11 cellular contexts compared by ENCODE assay signal in genomic region chr1:45518910-45519309, GRCh38. TPM values are rescaled to one million over a fixed set of nuclear protein-coding genes. Genes with fewer than 3 reads are reported as not detected.
DNase-seq lines count a peak whose midpoint lies in the region; ATAC-seq, FAIRE-seq and TF ChIP-seq lines count a peak whose summit lies in the region.
"Had no signal": no experiment of that assay in that cellular context is flagged by ENCODE, and none has a peak within 500 bp of the region (broad histone marks: within the 10 kb centered on the region; RNA-seq: fewer than 3 reads in every experiment).

No MANE protein-coding gene starts in this region.

- no peak for FAIRE-seq in GM12878 (lab: Jason Lieb, UNC)
- FAIRE-seq: HTR-8/SVneo, urothelium cell line had no signal

- in situ Hi-C loops in GM12878 (cut with MboI): no loop called here

- peak overlapping the region; percentile 98 for H3K9ac ChIP-seq in BLaER1
- no peak overlapping the region; the same call in 1 of the 2 replicates for H3K9ac ChIP-seq in GM12878 (ENCODE audit: control insufficient read depth, insufficient read depth, low read length)

- DNase-seq in GM12878 (ENCODE audit: low read depth, low spot score): no peak
- DNase-seq in mesothelial cell of epicardium (ENCODE audit: low spot score in 2 of 2, unreplicated experiment in 2 of 2): no peak
- DNase-seq in COLO668 (lab: John Stamatoyannopoulos, UW; ENCODE audit: unreplicated experiment): no peak
- DNase-seq in middle frontal gyrus (ENCODE audit: extremely low spot score, low spot score): no peak
- no peak for DNase-seq in CD1c-positive myeloid dendritic cell (ENCODE audit: extremely low spot score)

- H3K27me3 ChIP-seq in BLaER1: no peaks in the 10 kb centered on the region
- no peaks in the 10 kb centered on the region for H3K27me3 ChIP-seq in GM12878 (replicated peaks in 1 of 2; ENCODE audit: control insufficient read depth in 2 of 2, insufficient read depth in 2 of 2, low read length in 1 of 2)

- peak overlapping the region; percentile 54 to 92 (median 71) for H3K27ac Mint-ChIP-seq in IgD-negative memory B cell
- H3K27ac Mint-ChIP-seq in mesothelial cell of epicardium: no peak overlapping the region

- peaks cover 0 to 2% (median 0%) of the 10 kb centered on the region in 3 donors for H3K9me3 Mint-ChIP-seq in IgD-negative memory B cell
- H3K9me3 Mint-ChIP-seq in mesothelial cell of epicardium: no peaks in the 10 kb centered on the region

- H3K4me3 Mint-ChIP-seq in IgD-negative memory B cell: peak overlapping the region; percentile 55 to 95 (median 93)
- peak overlapping the region; percentile 94 for H3K4me3 Mint-ChIP-seq in mesothelial cell of epicardium

- H3K4me1 ChIP-seq in BLaER1 (peaks cover 64% of the 10 kb centered on the region), GM12878 (ENCODE audit: control insufficient read depth, insufficient read depth, low read length) (peaks cover 10% of the 10 kb centered on the region; the same call in 1 of the 2 replicates)

- H3K4me2 ChIP-seq in BLaER1 (peak overlapping the region; percentile 90), GM12878 (ENCODE audit: control insufficient read depth, insufficient read depth) (peak overlapping the region; percentile 43)

- TF ChIP-seq CTCF in GM12878 (IDR thresholded peaks at IDR 0.05 in 2 of 3, conservative IDR thresholded peaks at IDR 0.05 in 1 of 3; ENCODE audit: control insufficient read depth in 2 of 3, extremely low read depth in 1 of 3, insufficient read depth in 1 of 3, low read depth in 3 of 3, low read length in 3 of 3) (no peak), mesothelial cell of epicardium (IDR thresholded peaks at IDR 0.05; ENCODE audit: unreplicated experiment) (no peak)

- CTCF ChIA-PET in GM12878 (lab: Yijun Ruan, JAX): interaction anchor here (0.8 to 5.6 kb wide), 11 partner anchors 16 to 115 kb away, joined by 3 to 89 read pairs (median 4); partner anchors contain the start of gene NASP

- H3K27me3 Mint-ChIP-seq in IgD-negative memory B cell: no peaks in the 10 kb centered on the region
- peaks cover 2% of the 10 kb centered on the region for H3K27me3 Mint-ChIP-seq in mesothelial cell of epicardium (ENCODE audit: low read depth)

- H3K36me3 ChIP-seq in BLaER1 (peaks cover 59% of the 10 kb centered on the region), GM12878 (ENCODE audit: control insufficient read depth in 2 of 2, insufficient read depth in 2 of 2, low read length in 1 of 2) (peaks cover 9 to 26% of the 10 kb centered on the region in 2 experiments)

- H3K79me2 ChIP-seq in GM12878 (ENCODE audit: control insufficient read depth, insufficient read depth, low read length): peaks cover 49% of the 10 kb centered on the region

- TSS peak; percentile 61 for BruUV-seq in GM12878 (replicated peaks; lab: Mats Ljungman, UMichigan)

- POLR2A ChIA-PET in GM12878 (lab: Charles Lee): interaction anchor here (0.6 to 9.5 kb wide), 14 partner anchors 14 to 162 kb away, joined by 3 to 105 read pairs (median 6); partner anchors contain the start of gene AKR1A1

- TF ChIP-seq RAD21 in GM12878 (IDR thresholded peaks at IDR 0.05; ENCODE audit: insufficient read depth, low read depth, low read length): no peak

- RAD21 ChIA-PET in GM12878 (lab: Charles Lee; ENCODE audit: unreplicated experiment): interaction anchor here (0.8 to 5.5 kb wide), 8 partner anchors 18 to 63 kb away, joined by 3 to 42 read pairs (median 6); partner anchors contain the start of genes AKR1A1, CCDC163 and MMACHC

- TF ChIP-seq POLR2A in GM12878 (IDR thresholded peaks at IDR 0.05; ENCODE audit: low read depth, low read length): no peak

- H3K27ac ChIP-seq in BLaER1 (peak overlapping the region; percentile 97), GM12878 (ENCODE audit: control insufficient read depth, insufficient read depth) (peak overlapping the region; percentile 1; the same call in 1 of the 2 replicates)

- H3K36me3 Mint-ChIP-seq in IgD-negative memory B cell (no peaks in the 10 kb centered on the region), mesothelial cell of epicardium (peaks cover 29% of the 10 kb centered on the region)

- SMC1A ChIA-PET in GM12878 (lab: Charles Lee; ENCODE audit: uncharacterized antibody, unreplicated experiment): interaction anchor here (0.7 to 6.5 kb wide), 13 partner anchors 18 to 179 kb away, joined by 3 to 80 read pairs (median 5); partner anchors contain the start of genes AKR1A1, CCDC163, MMACHC and MUTYH

- no peak overlapping the region for H2AFZ ChIP-seq in GM12878 (ENCODE audit: control insufficient read depth, low read depth, low read length)

- ATAC-seq in GM12878 (no peak), HG03159 (IDR thresholded peaks at IDR 0.05; ENCODE audit: unreplicated experiment) (no peak)

- H3K4me3 ChIP-seq in BLaER1 (peak overlapping the region; percentile 92), GM12878 (peak overlapping the region; percentile 66)
- H3K4me3 ChIP-seq: lung had no signal

- TF ChIP-seq EP300 in GM12878 (IDR thresholded peaks at IDR 0.05; ENCODE audit: borderline replicate concordance in 1 of 2, control insufficient read depth in 1 of 2, low read depth in 2 of 2, low read length in 2 of 2): no peak

- H3K9me3 ChIP-seq in BLaER1 (no peaks in the 10 kb centered on the region), GM12878 (replicated peaks; ENCODE audit: control insufficient read depth, insufficient read depth, low read length) (no peaks in the 10 kb centered on the region)

- H3K4me1 Mint-ChIP-seq in IgD-negative memory B cell (peaks cover 24 to 28% (median 26%) of the 10 kb centered on the region in 3 donors), mesothelial cell of epicardium (peaks cover 26% of the 10 kb centered on the region)

- H4K20me1 ChIP-seq in BLaER1 (peaks cover 77% of the 10 kb centered on the region), GM12878 (ENCODE audit: control insufficient read depth, insufficient read depth) (no peaks in the 10 kb centered on the region)

- WGBS in GM12878 (ENCODE audit: insufficient coverage, insufficient replicate concordance, low lambda C conversion rate, missing lambda C conversion rate): 0% methylated on average over 1 of the region's 1 CpG

- intact Hi-C loops in GM12878 (cut with micrococcal nuclease; ENCODE audit: unreplicated experiment): loop anchor here (10.0 kb wide), 1 partner anchor 366 kb away; no protein-coding TSS in a partner anchor

RNA-seq across cellular contexts. Expression of gene PRDX1, which starts 2.8 kb away (rescaled TPM):
- polyA plus RNA-seq in IgD-negative memory B cell: 264 TPM
- 28.3 and 29.3 TPM in 2 replicates for total RNA-seq in GM12878 (2013; cell fraction: nucleolus; rRNA removed)
- total RNA-seq in GM12878 (2014; rRNA removed): 822 and 988 TPM in 2 replicates
- 779 and 790 TPM in 2 replicates for total RNA-seq in GM12878 (2014; rRNA removed; fragmentation: Illumina TruSeq; extraction: Trizol)
- 630 and 659 TPM in 2 replicates for total RNA-seq in GM12878 (2021)
- polyA plus RNA-seq in GM12878 (2011; ENCODE audit: low read depth): 509 TPM
- polyA plus RNA-seq in GM12878 (2011; rRNA removed): 784 and 883 TPM in 2 replicates
- 460 and 514 TPM in 2 replicates for polyA plus RNA-seq in GM12878 (2011; cell fraction: cytosol; rRNA removed)
- 254 and 281 TPM in 2 replicates for polyA plus RNA-seq in GM12878 (2011; cell fraction: nucleus; rRNA removed)
- 373 and 379 TPM in 2 replicates for polyA plus RNA-seq in GM12878 (2012)
- 752 and 883 TPM in 2 replicates for polyA plus RNA-seq in GM12878 (2014; fragmentation: Illumina TruSeq; extraction: Trizol)
- 1,000 to 10,000 TPM; 1,264 to 1,775 TPM for polyA plus RNA-seq in GM12878 (2014; fragmentation: Nextera tagmentation; extraction: Ambion mirVana)
- polyA plus RNA-seq in GM12878 (2014; rRNA removed): 763 and 801 TPM in 2 replicates
- 1,000 to 10,000 TPM; 1,223 to 1,315 TPM for polyA plus RNA-seq in GM12878 (2016; fragmentation: Nextera tagmentation; extraction: Ambion mirVana)
- 315 and 352 TPM in 2 replicates for polyA minus RNA-seq in GM12878 (2011; rRNA and poly(A)+ RNA removed)
- polyA minus RNA-seq in GM12878 (2011; cell fraction: cytosol; rRNA and poly(A)+ RNA removed): 102 and 104 TPM in 2 replicates
- 49.7 and 63.3 TPM in 2 replicates for polyA minus RNA-seq in GM12878 (2011; cell fraction: nucleus; rRNA and poly(A)+ RNA removed)
- total RNA-seq in mesothelial cell of epicardium: 154 to 157 TPM (median 156 TPM) in 3 replicates

RNA-seq across cellular contexts. Expression of gene MMACHC, which starts 18.8 kb away (rescaled TPM):
- polyA plus RNA-seq in IgD-negative memory B cell (1.5 TPM), GM12878 (2011; rRNA removed) (5.6 and 6.8 TPM in 2 replicates), GM12878 (2014; fragmentation: Illumina TruSeq; extraction: Trizol) (8.1 and 11.7 TPM in 2 replicates), GM12878 (2014; fragmentation: Nextera tagmentation; extraction: Ambion mirVana) (1 to 10 TPM; 4.6 to 5.7 TPM), GM12878 (2014; rRNA removed) (9.4 and 9.8 TPM in 2 replicates), GM12878 (2016; fragmentation: Nextera tagmentation; extraction: Ambion mirVana) (10 to 100 TPM in 1 of 2 experiments, 1 to 10 TPM in 1; 10.0 to 12.3 TPM)
- 5.3 and 6.3 TPM in 2 replicates for total RNA-seq in GM12878 (2013; cell fraction: nucleolus; rRNA removed)
- total RNA-seq in GM12878 (2014; rRNA removed) (10.8 and 13.6 TPM in 2 replicates), GM12878 (2014; rRNA removed; fragmentation: Illumina TruSeq; extraction: Trizol) (7.3 and 7.6 TPM in 2 replicates), GM12878 (2021) (14.2 and 14.8 TPM in 2 replicates), mesothelial cell of epicardium (8.8 to 9.9 TPM (median 9.8 TPM) in 3 replicates)
- polyA plus RNA-seq in GM12878 (2011; ENCODE audit: low read depth): 1.5 TPM
- 10.3 and 10.8 TPM in 2 replicates for polyA plus RNA-seq in GM12878 (2011; cell fraction: cytosol; rRNA removed)
- 5.8 and 6.5 TPM in 2 replicates for polyA plus RNA-seq in GM12878 (2011; cell fraction: nucleus; rRNA removed)
- 5.1 and 5.9 TPM in 2 replicates for polyA plus RNA-seq in GM12878 (2012)
- polyA minus RNA-seq in GM12878 (2011; rRNA and poly(A)+ RNA removed): 12.1 and 19.3 TPM in 2 replicates
- 4.7 and 5.9 TPM in 2 replicates for polyA minus RNA-seq in GM12878 (2011; cell fraction: cytosol; rRNA and poly(A)+ RNA removed)
- 3.0 and 5.8 TPM in 2 replicates for polyA minus RNA-seq in GM12878 (2011; cell fraction: nucleus; rRNA and poly(A)+ RNA removed)

RNA-seq across cellular contexts. Expression of gene CCDC163, which starts 19.0 kb away (rescaled TPM):
- polyA plus RNA-seq in IgD-negative memory B cell (5.2 TPM), GM12878 (2011; rRNA removed) (2.6 and 3.2 TPM in 2 replicates), GM12878 (2014; fragmentation: Illumina TruSeq; extraction: Trizol) (2.7 and 3.0 TPM in 2 replicates), GM12878 (2014; fragmentation: Nextera tagmentation; extraction: Ambion mirVana) (1 to 10 TPM; 1.4 to 2.3 TPM), GM12878 (2014; rRNA removed) (3.6 and 5.3 TPM in 2 replicates), GM12878 (2016; fragmentation: Nextera tagmentation; extraction: Ambion mirVana) (1 to 10 TPM; 2.3 to 4.0 TPM)
- 2.0 and 2.6 TPM in 2 replicates for total RNA-seq in GM12878 (2013; cell fraction: nucleolus; rRNA removed)
- total RNA-seq in GM12878 (2014; rRNA removed) (2.3 and 3.2 TPM in 2 replicates), GM12878 (2014; rRNA removed; fragmentation: Illumina TruSeq; extraction: Trizol) (2.0 and 2.1 TPM in 2 replicates), GM12878 (2021) (2.4 and 2.9 TPM in 2 replicates), mesothelial cell of epicardium (1.1 to 1.7 TPM (median 1.5 TPM) in 3 replicates)
- polyA plus RNA-seq in GM12878 (2011; ENCODE audit: low read depth): 2.5 TPM
- polyA plus RNA-seq in GM12878 (2011; cell fraction: cytosol; rRNA removed): 5.2 and 6.2 TPM in 2 replicates
- 3.1 and 4.0 TPM in 2 replicates for polyA plus RNA-seq in GM12878 (2011; cell fraction: nucleus; rRNA removed)
- polyA plus RNA-seq in GM12878 (2012): 3.4 and 4.8 TPM in 2 replicates
- polyA minus RNA-seq in GM12878 (2011; rRNA and poly(A)+ RNA removed): 3.3 and 3.9 TPM in 2 replicates
- polyA minus RNA-seq in GM12878 (2011; cell fraction: cytosol; rRNA and poly(A)+ RNA removed): 0.94 and 3.0 TPM in 2 replicates
- 3.5 and 3.9 TPM in 2 replicates for polyA minus RNA-seq in GM12878 (2011; cell fraction: nucleus; rRNA and poly(A)+ RNA removed)

RNA-seq across cellular contexts. Expression of gene TESK2, which starts 27.9 kb away (rescaled TPM):
- polyA plus RNA-seq in IgD-negative memory B cell (19.2 TPM), GM12878 (2011; rRNA removed) (8.3 and 10.0 TPM in 2 replicates), GM12878 (2014; fragmentation: Illumina TruSeq; extraction: Trizol) (6.7 and 7.5 TPM in 2 replicates), GM12878 (2014; fragmentation: Nextera tagmentation; extraction: Ambion mirVana) (1 to 10 TPM; 2.2 to 2.5 TPM), GM12878 (2014; rRNA removed) (5.9 and 7.1 TPM in 2 replicates), GM12878 (2016; fragmentation: Nextera tagmentation; extraction: Ambion mirVana) (1 to 10 TPM; 3.6 to 3.9 TPM)
- total RNA-seq in GM12878 (2013; cell fraction: nucleolus; rRNA removed): 16.5 and 21.3 TPM in 2 replicates
- total RNA-seq in GM12878 (2014; rRNA removed) (5.7 and 6.8 TPM in 2 replicates), GM12878 (2014; rRNA removed; fragmentation: Illumina TruSeq; extraction: Trizol) (4.4 and 4.7 TPM in 2 replicates), GM12878 (2021) (6.2 and 7.1 TPM in 2 replicates), mesothelial cell of epicardium (4.3 to 4.9 TPM (median 4.3 TPM) in 3 replicates)
- polyA plus RNA-seq in GM12878 (2011; ENCODE audit: low read depth): 7.6 TPM
- polyA plus RNA-seq in GM12878 (2011; cell fraction: cytosol; rRNA removed): 7.9 and 9.5 TPM in 2 replicates
- polyA plus RNA-seq in GM12878 (2011; cell fraction: nucleus; rRNA removed): 10.4 and 12.5 TPM in 2 replicates
- polyA plus RNA-seq in GM12878 (2012): 7.3 and 10.3 TPM in 2 replicates
- polyA minus RNA-seq in GM12878 (2011; rRNA and poly(A)+ RNA removed): 6.1 and 11.0 TPM in 2 replicates
- 1.4 and 3.2 TPM in 2 replicates for polyA minus RNA-seq in GM12878 (2011; cell fraction: cytosol; rRNA and poly(A)+ RNA removed)
- polyA minus RNA-seq in GM12878 (2011; cell fraction: nucleus; rRNA and poly(A)+ RNA removed): 3.3 and 3.5 TPM in 2 replicates

RNA-seq across cellular contexts. Expression of gene AKR1A1, which starts 31.7 kb away (rescaled TPM):
- polyA plus RNA-seq in IgD-negative memory B cell (117 TPM), GM12878 (2011; rRNA removed) (243 and 335 TPM in 2 replicates), GM12878 (2014; fragmentation: Illumina TruSeq; extraction: Trizol) (182 and 222 TPM in 2 replicates), GM12878 (2014; fragmentation: Nextera tagmentation; extraction: Ambion mirVana) (100 to 1,000 TPM; 199 to 200 TPM), GM12878 (2014; rRNA removed) (253 and 265 TPM in 2 replicates), GM12878 (2016; fragmentation: Nextera tagmentation; extraction: Ambion mirVana) (100 to 1,000 TPM; 309 to 334 TPM)
- 82.3 and 85.2 TPM in 2 replicates for total RNA-seq in GM12878 (2013; cell fraction: nucleolus; rRNA removed)
- total RNA-seq in GM12878 (2014; rRNA removed) (208 and 209 TPM in 2 replicates), GM12878 (2014; rRNA removed; fragmentation: Illumina TruSeq; extraction: Trizol) (187 and 189 TPM in 2 replicates), GM12878 (2021) (259 and 260 TPM in 2 replicates), mesothelial cell of epicardium (177 to 188 TPM (median 180 TPM) in 3 replicates)
- 223 TPM for polyA plus RNA-seq in GM12878 (2011; ENCODE audit: low read depth)
- 422 and 450 TPM in 2 replicates for polyA plus RNA-seq in GM12878 (2011; cell fraction: cytosol; rRNA removed)
- polyA plus RNA-seq in GM12878 (2011; cell fraction: nucleus; rRNA removed): 238 and 249 TPM in 2 replicates
- 188 and 204 TPM in 2 replicates for polyA plus RNA-seq in GM12878 (2012)
- 265 and 347 TPM in 2 replicates for polyA minus RNA-seq in GM12878 (2011; rRNA and poly(A)+ RNA removed)
- 80.9 and 94.5 TPM in 2 replicates for polyA minus RNA-seq in GM12878 (2011; cell fraction: cytosol; rRNA and poly(A)+ RNA removed)
- polyA minus RNA-seq in GM12878 (2011; cell fraction: nucleus; rRNA and poly(A)+ RNA removed): 56.6 and 85.1 TPM in 2 replicates
